ENCODE assay signal across 27 cellular contexts in genomic region chr22:45649809-45650208, GRCh38.
"Had no signal": no experiment of that assay in that cellular context is flagged by ENCODE, and none has a peak within 500 bp of the region (broad histone marks: within the 10 kb centered on the region; RNA-seq: fewer than 3 reads in every experiment).

No MANE protein-coding gene starts in this region.

- H3K36me3 ChIP-seq: left lung, lower lobe of right lung, neural progenitor cell, neutrophil, prostate gland, suprapubic skin, thoracic aorta, tibial artery, vagina had no signal

- H3K4me3 ChIP-seq: left lung, lower lobe of right lung, neural progenitor cell, prostate gland, skin epidermis, suprapubic skin, thoracic aorta, tibial artery, vagina had no signal

- H3K4me1 ChIP-seq: neural progenitor cell, prostate gland had no signal

- H3K27me3 ChIP-seq: vagina had no signal

- ATAC-seq: left colon; left lung; lower lobe of right lung; natural killer cell; right cardiac atrium; sciatic nerve; stimulated activated effector memory CD8-positive, alpha-beta T cell treated with anti-CD3 and anti-CD28 coated beads, Interleukin-12 subunit alpha, Interleukin-12 subunit beta, amount 100 ng/mL, for 72 hours had no signal

- H3K27ac ChIP-seq: left lung, lower lobe of right lung, neural progenitor cell, neutrophil, prostate gland, skin epidermis, suprapubic skin, thoracic aorta, tibial artery, vagina had no signal

- DNase-seq: hypothalamus; immature natural killer cell; kidney; left colon; left lung; lower lobe of right lung; mammary epithelial cell; mesenchymal stem cell; naive B cell; natural killer cell; nephron progenitor cell; occipital lobe; retina; stimulated activated CD4-positive, alpha-beta T cell treated with anti-CD3 and anti-CD28 coated beads, Interleukin-4, amount 100 ng/mL, for 24 hours; stimulated activated naive CD4-positive, alpha-beta T cell; tibial artery; trophoblast cell had no signal

- H3K9me3 ChIP-seq: left lung, lower lobe of right lung, neutrophil, prostate gland, suprapubic skin, thoracic aorta, tibial artery, vagina had no signal
